Comparison of ENCODE assay signal across 12 cellular contexts in genomic region chr1:27405074-27405473, GRCh38. TPM values are rescaled to one million over a fixed set of nuclear protein-coding genes. Genes with fewer than 3 reads are reported as not detected.
A peak's percentile ranks its signal among the peaks of the same experiment; 100 is the strongest.
DNase-seq lines count a peak whose midpoint lies in the region; ATAC-seq and TF ChIP-seq lines count a peak whose summit lies in the region.
"Had no signal": no experiment of that assay in that cellular context is flagged by ENCODE, and none has a peak within 500 bp of the region (broad histone marks: within the 10 kb centered on the region; RNA-seq: fewer than 3 reads in every experiment).

No MANE protein-coding gene starts in this region.

- H3K4me1 Mint-ChIP-seq in CD4-positive, alpha-beta T cell (ENCODE audit: low read depth) = peaks cover 37% of the 10 kb centered on the region
- peaks cover 11% of the 10 kb centered on the region for H3K4me1 Mint-ChIP-seq in activated T-helper 2 cell treated with anti-CD3 and anti-CD28 coated beads, Interferon-gamma antibody, Interleukin-2, Interleukin-4, amounts not matched to agents 10 μg/mL and 5 μg/mL and 100 μg/mL, durations not matched to agents 14 hours and 24 hours and 36 hours (ENCODE audit: low read depth)

- no peaks in the 10 kb centered on the region for H3K9me3 ChIP-seq in CD4-positive, alpha-beta T cell (ENCODE audit: control insufficient read depth, low read length)
- no peaks in the 10 kb centered on the region for H3K9me3 ChIP-seq in ascending aorta
- no peaks in the 10 kb centered on the region for H3K9me3 ChIP-seq in right atrium auricular region

- H3K4me3 ChIP-seq in ascending aorta = no peak overlapping the region
- no peak overlapping the region for H3K4me3 ChIP-seq in right atrium auricular region

- H3K27me3 Mint-ChIP-seq in CD4-positive, alpha-beta T cell = no peaks in the 10 kb centered on the region
- H3K27me3 Mint-ChIP-seq in activated T-helper 2 cell treated with anti-CD3 and anti-CD28 coated beads, Interferon-gamma antibody, Interleukin-2, Interleukin-4, amounts not matched to agents 10 μg/mL and 5 μg/mL and 100 μg/mL, durations not matched to agents 14 hours and 24 hours and 36 hours (ENCODE audit: low read depth) = no peaks in the 10 kb centered on the region
- H3K27me3 Mint-ChIP-seq: activated CD4-positive, alpha-beta memory T cell treated with anti-CD3 and anti-CD28 coated beads for 36 hours had no signal

- no peak overlapping the region for H3K4me3 Mint-ChIP-seq in CD4-positive, alpha-beta T cell
- H3K4me3 Mint-ChIP-seq in activated T-helper 2 cell treated with anti-CD3 and anti-CD28 coated beads, Interferon-gamma antibody, Interleukin-2, Interleukin-4, amounts not matched to agents 10 μg/mL and 5 μg/mL and 100 μg/mL, durations not matched to agents 14 hours and 24 hours and 36 hours (ENCODE audit: low read depth) = no peak overlapping the region
- H3K4me3 Mint-ChIP-seq: activated CD4-positive, alpha-beta memory T cell treated with anti-CD3 and anti-CD28 coated beads for 36 hours had no signal

- H3K4me1 ChIP-seq in ascending aorta = peaks cover 18 to 34% of the 10 kb centered on the region in 2 donors
- H3K4me1 ChIP-seq in right atrium auricular region = peaks cover 0 to 71% of the 10 kb centered on the region in 2 donors

- H3K27ac Mint-ChIP-seq in CD4-positive, alpha-beta T cell = peak overlapping the region; percentile 85
- no peak overlapping the region for H3K27ac Mint-ChIP-seq in activated T-helper 2 cell treated with anti-CD3 and anti-CD28 coated beads, Interferon-gamma antibody, Interleukin-2, Interleukin-4, amounts not matched to agents 10 μg/mL and 5 μg/mL and 100 μg/mL, durations not matched to agents 14 hours and 24 hours and 36 hours

- no peak for DNase-seq in CD4-positive, alpha-beta T cell
- DNase-seq in ascending aorta (ENCODE audit: low spot score in 2 of 2) (peak in 1 of 2 donors; percentile 76), right atrium auricular region (ENCODE audit: low spot score) (no peak), renal cortical epithelial cell (ENCODE audit: low read depth) (peak; percentile 32), cerebellar nuclear complex (lab: John Stamatoyannopoulos, UW) (no peak), GM20000 (ENCODE audit: low spot score) (no peak)
- no peak for DNase-seq in activated T-helper 2 cell treated with anti-CD3 and anti-CD28 coated beads, Interferon-gamma antibody, Interleukin-2, Interleukin-4, amounts not matched to agents 10 μg/mL and 5 μg/mL and 100 μg/mL, durations not matched to agents 14 hours and 24 hours and 36 hours (ENCODE audit: low spot score)
- DNase-seq: activated CD4-positive, alpha-beta memory T cell treated with anti-CD3 and anti-CD28 coated beads for 36 hours; cortex of kidney had no signal

- no peak overlapping the region for H3K27ac ChIP-seq in CD4-positive, alpha-beta T cell (ENCODE audit: low read depth, low read length)
- H3K27ac ChIP-seq in ascending aorta (peak overlapping the region; percentile 72 to 75), right atrium auricular region (peak overlapping the region; percentile 79 to 80)
- H3K27ac ChIP-seq: C4-2B had no signal

- POLR2A ChIA-PET in CD4-positive, alpha-beta T cell (lab: Charles Lee) = no interaction called here

- no peaks in the 10 kb centered on the region for H3K9me3 Mint-ChIP-seq in CD4-positive, alpha-beta T cell
- H3K9me3 Mint-ChIP-seq in activated T-helper 2 cell treated with anti-CD3 and anti-CD28 coated beads, Interferon-gamma antibody, Interleukin-2, Interleukin-4, amounts not matched to agents 10 μg/mL and 5 μg/mL and 100 μg/mL, durations not matched to agents 14 hours and 24 hours and 36 hours = no peaks in the 10 kb centered on the region
- H3K9me3 Mint-ChIP-seq: activated CD4-positive, alpha-beta memory T cell treated with anti-CD3 and anti-CD28 coated beads for 36 hours had no signal

- intact Hi-C loops in CD4-positive, alpha-beta T cell (cut with DNase I, micrococcal nuclease) = no loop called here
- intact Hi-C loops in ascending aorta (cut with DNase I) = no loop called here
- intact Hi-C loops in activated T-helper 2 cell treated with anti-CD3 and anti-CD28 coated beads, Interferon-gamma antibody, Interleukin-2, Interleukin-4, amounts not matched to agents 10 μg/mL and 5 μg/mL and 100 μg/mL, durations not matched to agents 14 hours and 24 hours and 36 hours (cut with micrococcal nuclease) = no loop called here

- ATAC-seq in CD4-positive, alpha-beta T cell (ENCODE audit: poor library complexity) = no peak
- no peak for ATAC-seq in GM18870 (IDR thresholded peaks at IDR 0.05; ENCODE audit: unreplicated experiment)

- peaks cover 41% of the 10 kb centered on the region for H3K36me3 Mint-ChIP-seq in CD4-positive, alpha-beta T cell (ENCODE audit: low read depth)
- peaks cover 28% of the 10 kb centered on the region for H3K36me3 Mint-ChIP-seq in activated T-helper 2 cell treated with anti-CD3 and anti-CD28 coated beads, Interferon-gamma antibody, Interleukin-2, Interleukin-4, amounts not matched to agents 10 μg/mL and 5 μg/mL and 100 μg/mL, durations not matched to agents 14 hours and 24 hours and 36 hours (ENCODE audit: low read depth)

- peaks cover 36 to 37% of the 10 kb centered on the region in 2 donors for H3K36me3 ChIP-seq in ascending aorta
- peaks cover 34% of the 10 kb centered on the region for H3K36me3 ChIP-seq in right atrium auricular region

- CTCF ChIA-PET in CD4-positive, alpha-beta T cell (lab: Charles Lee) = interaction anchor here (1.0 to 1.1 kb wide), 2 partner anchors 59 to 109 kb away, joined by 3 read pairs; no protein-coding TSS in a partner anchor

- no peaks in the 10 kb centered on the region for H3K27me3 ChIP-seq in CD4-positive, alpha-beta T cell (ENCODE audit: control insufficient read depth, insufficient read depth, low read length)
- H3K27me3 ChIP-seq in ascending aorta (no peaks in the 10 kb centered on the region), right atrium auricular region (no peaks in the 10 kb centered on the region)

- no peak for TF ChIP-seq CTCF in CD4-positive, alpha-beta T cell (IDR thresholded peaks at IDR 0.05)
- no peak for TF ChIP-seq CTCF in ascending aorta (IDR thresholded peaks at IDR 0.05)
- TF ChIP-seq CTCF in right atrium auricular region (IDR thresholded peaks at IDR 0.05) = no peak
- TF ChIP-seq CTCF in GM20000 (IDR thresholded peaks at IDR 0.05; ENCODE audit: extremely low read depth, missing control alignments) = no peak

RNA-seq across cellular contexts. Expression of gene GPR3, which starts 12.7 kb away (rescaled TPM):
- total RNA-seq in CD4-positive, alpha-beta T cell = under 1 TPM; 0.14 to 0.19 TPM
- 2.0 TPM for total RNA-seq in ascending aorta
- total RNA-seq in right atrium auricular region = 1 to 10 TPM; 2.9 to 4.4 TPM
- 0.25 TPM in 1 of 2 replicates, not detected in the other for total RNA-seq in renal cortical epithelial cell
- total RNA-seq in activated T-helper 2 cell treated with anti-CD3 and anti-CD28 coated beads, Interferon-gamma antibody, Interleukin-2, Interleukin-4, amounts not matched to agents 10 μg/mL and 5 μg/mL and 100 μg/mL, durations not matched to agents 14 hours and 24 hours and 36 hours = 3.7 and 3.9 TPM in 2 replicates

RNA-seq across cellular contexts. Expression of gene CD164L2, which starts 21.9 kb away (rescaled TPM):
- total RNA-seq in CD4-positive, alpha-beta T cell = not detected
- total RNA-seq in ascending aorta (not detected), right atrium auricular region (not detected), renal cortical epithelial cell (not detected in 2 replicates)
- total RNA-seq in activated T-helper 2 cell treated with anti-CD3 and anti-CD28 coated beads, Interferon-gamma antibody, Interleukin-2, Interleukin-4, amounts not matched to agents 10 μg/mL and 5 μg/mL and 100 μg/mL, durations not matched to agents 14 hours and 24 hours and 36 hours = not detected in 2 replicates
- total RNA-seq: activated CD4-positive, alpha-beta memory T cell treated with anti-CD3 and anti-CD28 coated beads for 36 hours; mononuclear cell had no signal

RNA-seq across cellular contexts. Expression of gene FCN3, which starts 30.4 kb away (rescaled TPM):
- total RNA-seq in CD4-positive, alpha-beta T cell = not detected
- total RNA-seq in ascending aorta (13.2 TPM), right atrium auricular region (10 to 100 TPM; 21.1 to 36.6 TPM), renal cortical epithelial cell (not detected in 2 replicates)
- not detected in 2 replicates for total RNA-seq in activated T-helper 2 cell treated with anti-CD3 and anti-CD28 coated beads, Interferon-gamma antibody, Interleukin-2, Interleukin-4, amounts not matched to agents 10 μg/mL and 5 μg/mL and 100 μg/mL, durations not matched to agents 14 hours and 24 hours and 36 hours
- total RNA-seq: activated CD4-positive, alpha-beta memory T cell treated with anti-CD3 and anti-CD28 coated beads for 36 hours; mononuclear cell had no signal

RNA-seq across cellular contexts. Expression of gene MAP3K6, which starts 38.3 kb away (rescaled TPM):
- 1 to 10 TPM; 8.5 to 8.8 TPM for total RNA-seq in CD4-positive, alpha-beta T cell
- total RNA-seq in ascending aorta (164 TPM), right atrium auricular region (10 to 100 TPM; 31.3 to 42.1 TPM), renal cortical epithelial cell (14.8 and 15.8 TPM in 2 replicates)
- 15.8 and 22.0 TPM in 2 replicates for total RNA-seq in activated T-helper 2 cell treated with anti-CD3 and anti-CD28 coated beads, Interferon-gamma antibody, Interleukin-2, Interleukin-4, amounts not matched to agents 10 μg/mL and 5 μg/mL and 100 μg/mL, durations not matched to agents 14 hours and 24 hours and 36 hours

Comparison
In these comparisons a context has a peak if more than half of its experiments do, and no peak if none do; other contexts are left out.
1. RNA of gene FCN3, which starts 30.4 kb away (total RNA-seq): 21.1 to 36.6 TPM in right atrium auricular region and 13.2 TPM in ascending aorta (single experiment); not detected in CD4-positive, alpha-beta T cell, not detected in renal cortical epithelial cell and not detected in activated T-helper 2 cell treated with anti-CD3 and anti-CD28 coated beads, Interferon-gamma antibody, Interleukin-2, Interleukin-4, amounts not matched to agents 10 μg/mL and 5 μg/mL and 100 μg/mL, durations not matched to agents 14 hours and 24 hours and 36 hours; every median in the first group is over 10 times any median in the second.